ENCODE assay signal across 8 cellular contexts in the genomic region with DNA sequence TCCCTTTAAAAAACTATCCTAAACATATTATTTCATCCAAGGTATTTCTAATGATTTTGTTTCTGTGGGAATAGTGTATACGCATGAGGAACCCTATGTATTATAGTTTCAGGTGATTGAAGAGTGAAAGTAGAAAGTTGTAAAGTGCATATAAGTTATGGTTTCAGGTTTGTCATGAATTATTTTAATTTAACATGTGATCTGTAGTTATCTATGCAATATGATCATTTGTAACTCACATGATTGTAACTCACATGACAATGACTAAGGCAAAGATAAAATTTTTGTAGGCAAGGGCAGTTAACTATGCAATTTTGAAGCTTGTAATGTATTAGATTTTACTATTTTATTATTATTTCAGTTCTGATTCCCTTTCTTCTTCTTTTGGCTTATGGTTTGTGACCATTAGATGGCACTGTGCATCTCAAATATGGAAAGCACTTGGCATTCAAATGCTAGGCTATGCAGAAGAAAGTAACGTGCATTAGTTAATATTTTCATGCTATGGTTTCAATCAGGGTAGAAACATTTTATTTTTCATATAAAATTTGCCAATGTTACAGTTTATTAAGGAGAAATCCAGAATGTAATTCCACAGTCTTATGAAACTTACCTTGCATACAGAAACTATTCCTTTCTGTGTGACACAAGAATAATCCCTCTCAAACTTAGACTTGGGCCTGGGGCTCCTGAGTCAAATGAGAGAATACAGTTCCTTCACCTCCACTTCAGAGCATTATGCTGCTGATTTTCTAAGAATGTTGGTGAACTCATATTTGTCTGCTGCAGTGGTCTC.
A peak's percentile ranks its signal among the peaks of the same experiment; 100 is the strongest.
DNase-seq lines count a peak whose midpoint lies in the region; ATAC-seq and TF ChIP-seq lines count a peak whose summit lies in the region.

No MANE protein-coding gene starts in this region.

- ATAC-seq in HG02885 (IDR thresholded peaks at IDR 0.05; ENCODE audit: poor library complexity, unreplicated experiment) (peak; percentile 68), HG03135 (IDR thresholded peaks at IDR 0.05; ENCODE audit: unreplicated experiment) (no peak), HG03045 (IDR thresholded peaks at IDR 0.05; ENCODE audit: unreplicated experiment) (no peak)

- TF ChIP-seq POLR2A in erythroblast (IDR thresholded peaks at IDR 0.05; ENCODE audit: low read length), result no peak

- DNase-seq in NCI-H82 (lab: John Stamatoyannopoulos, UW) (peak; percentile 53), NCI-H82 treated with DMSO at 0.1 percent for 48 hours (lab: John Stamatoyannopoulos, UW; ENCODE audit: unreplicated experiment) (no peak), RKO (ENCODE audit: low spot score) (peak; percentile 56), erythroblast (lab: John Stamatoyannopoulos, UW) (peak; percentile 23 to 37), pons (ENCODE audit: low spot score) (peak; percentile 43)
